ENCODE assay signal across 8 cellular contexts in genomic region chr12:27525373-27525772, GRCh38. TPM values are rescaled to one million over a fixed set of nuclear protein-coding genes. Genes with fewer than 3 reads are reported as not detected.
DNase-seq lines count a peak whose midpoint lies in the region; ATAC-seq and TF ChIP-seq lines count a peak whose summit lies in the region.

No MANE protein-coding gene starts in this region.

- intact Hi-C loops in psoas muscle (cut with DNase I): loop anchor here (5.0 to 10.0 kb wide), 3 partner anchors 37 to 127 kb away; no protein-coding TSS in a partner anchor

- ATAC-seq in psoas muscle (no peak), HG02623 (IDR thresholded peaks at IDR 0.05; ENCODE audit: unreplicated experiment) (no peak)

- 3 to 17% (median 8%) methylated on average over 6 of the region's 6 CpGs for WGBS in psoas muscle, 3 donors

- H3K27me3 ChIP-seq in GM06990 (replicated peaks; ENCODE audit: control insufficient read depth, insufficient read depth, low read length) (no peaks in the 10 kb centered on the region), psoas muscle (ENCODE audit: insufficient read depth in 3 of 3, low read length in 2 of 3) (no peaks in the 10 kb centered on the region)

- H3K4me1 ChIP-seq in psoas muscle: peaks cover 10% of the 10 kb centered on the region

- TF ChIP-seq CTCF in GM06990 (IDR thresholded peaks at IDR 0.05; ENCODE audit: insufficient read depth, low read length, poor library complexity, severe bottlenecking) (no peak), fibroblast of the aortic adventitia (IDR thresholded peaks at IDR 0.05; ENCODE audit: insufficient read depth, low read length) (no peak), psoas muscle (IDR thresholded peaks at IDR 0.05) (no peak)

- DNase-seq in GM06990 (ENCODE audit: extremely low read depth, insufficient read length) (no peak), SK-MEL-5 (ENCODE audit: low read depth, low spot score) (peak; percentile 51), fibroblast of the aortic adventitia (ENCODE audit: low read depth) (peak; percentile 85), psoas muscle (no peak), NCI-H2107 (lab: John Stamatoyannopoulos, UW) (no peak), GF-D8 (lab: John Stamatoyannopoulos, UW) (no peak)
- DNase-seq in stimulated activated CD4-positive, alpha-beta T cell treated with anti-CD3 and anti-CD28 coated beads, Interleukin-12 subunit alpha, Interleukin-12 subunit beta, amount 100 ng/mL, for 4 hours: no peak

- H3K36me3 ChIP-seq in GM06990 (ENCODE audit: control insufficient read depth, insufficient read depth, low read length): no peaks in the 10 kb centered on the region
- H3K36me3 ChIP-seq in psoas muscle (ENCODE audit: insufficient read depth in 1 of 2, low read depth in 1 of 2): no peaks in the 10 kb centered on the region

- H3K4me3 ChIP-seq in GM06990 (replicated peaks; ENCODE audit: low read depth, low read length): peak overlapping the region; percentile 71
- H3K4me3 ChIP-seq in fibroblast of the aortic adventitia (ENCODE audit: low read depth, low read length): peak overlapping the region; percentile 84
- H3K4me3 ChIP-seq in psoas muscle: peak overlapping the region; percentile 94

- in situ Hi-C loops in SK-MEL-5 (cut with HindIII; ENCODE audit: low pct_unique_long_range_greater_than_20kb, low sequenced_read_pairs): no loop called here

- no peaks in the 10 kb centered on the region for H3K9me3 ChIP-seq in psoas muscle

- H3K27ac ChIP-seq in psoas muscle: peak overlapping the region; percentile 94

RNA-seq across cellular contexts. Expression of gene PPFIBP1, which starts 1.4 kb away (rescaled TPM):
- 53.7 and 55.8 TPM in 2 replicates for total RNA-seq in SK-MEL-5 (2014; rRNA removed; shearing (Covaris generic))
- polyA plus RNA-seq in SK-MEL-5 (2015; cell fraction: cytosol; rRNA removed): 51.2 and 79.8 TPM in 2 replicates
- 42.3 and 51.3 TPM in 2 replicates for polyA plus RNA-seq in SK-MEL-5 (2015; cell fraction: nucleus; rRNA removed)
- total RNA-seq in fibroblast of the aortic adventitia (ENCODE audit: low replicate concordance) (131 and 211 TPM in 2 replicates), psoas muscle (10 to 100 TPM; 28.3 to 63.1 (median 29.6) TPM)
- 10 to 100 TPM in 1 of 3 donors, 1 to 10 TPM in 2; 5.9 to 11.2 (median 6.3) TPM for polyA plus RNA-seq in psoas muscle

Comparison
In these comparisons a context has a peak if more than half of its experiments do, and no peak if none do; other contexts are left out.
1. DNase-seq: peak in SK-MEL-5 (single experiment) and fibroblast of the aortic adventitia (single experiment); none in GM06990 (single experiment), psoas muscle (0 of 2), NCI-H2107 (single experiment), stimulated activated CD4-positive, alpha-beta T cell treated with anti-CD3 and anti-CD28 coated beads, Interleukin-12 subunit alpha, Interleukin-12 subunit beta, amount 100 ng/mL, for 4 hours (single experiment) and GF-D8 (single experiment).
2. Peak in every context shown above with its lines, with median percentiles within 50 percentile points of each other: H3K4me3 ChIP-seq.